8 cellular contexts compared by ENCODE assay signal in the genomic region with DNA sequence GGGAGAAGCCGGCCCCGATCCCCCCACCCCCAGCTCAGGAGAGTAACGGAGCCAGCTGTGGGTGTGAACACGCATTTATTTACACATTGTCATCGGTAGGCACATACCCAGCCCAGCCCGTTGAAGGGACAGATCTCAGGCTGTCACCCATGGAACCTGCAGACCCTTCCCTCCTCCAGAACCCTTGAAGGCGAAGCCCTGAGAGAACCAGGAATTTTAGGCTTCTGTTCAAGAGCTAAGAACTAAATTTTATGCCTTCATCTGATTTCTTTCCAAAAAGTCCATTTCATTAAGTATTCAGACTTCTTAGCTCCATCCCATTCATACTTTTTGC. TPM values are rescaled to one million over a fixed set of nuclear protein-coding genes. Genes with fewer than 3 reads are reported as not detected.
DNase-seq lines count a peak whose midpoint lies in the region; ATAC-seq and TF ChIP-seq lines count a peak whose summit lies in the region.

No MANE protein-coding gene starts in this region.

- peaks cover 10 to 17% (median 14%) of the 10 kb centered on the region in 5 donors for H3K36me3 Mint-ChIP-seq in naive thymus-derived CD4-positive, alpha-beta T cell

- H3K4me3 ChIP-seq in DND-41 (ENCODE audit: low read depth in 1 of 2, low read length in 2 of 2) = peak overlapping the region; percentile 82 to 92
- peak overlapping the region; percentile 39 to 95 (median 95) for H3K4me3 ChIP-seq in mammary epithelial cell (replicated peaks in 1 of 3; ENCODE audit: insufficient read depth in 1 of 3, low read depth in 2 of 3, low read length in 3 of 3)
- H3K4me3 ChIP-seq in naive thymus-derived CD4-positive, alpha-beta T cell (ENCODE audit: low read length) = peak overlapping the region; percentile 73

- H3K4me1 ChIP-seq in DND-41 (ENCODE audit: insufficient read depth, low read length) = peaks cover 56% of the 10 kb centered on the region
- peaks cover 42% of the 10 kb centered on the region for H3K4me1 ChIP-seq in mammary epithelial cell (ENCODE audit: insufficient read depth, low read length)
- H3K4me1 ChIP-seq in naive thymus-derived CD4-positive, alpha-beta T cell (ENCODE audit: control insufficient read depth in 2 of 2, insufficient read depth in 2 of 2, low read length in 2 of 2) = peaks cover 30 to 36% of the 10 kb centered on the region in 2 donors

- H4K20me1 ChIP-seq in DND-41 (ENCODE audit: insufficient read depth, low read length) = peaks cover 4% of the 10 kb centered on the region
- no peaks in the 10 kb centered on the region for H4K20me1 ChIP-seq in mammary epithelial cell (ENCODE audit: insufficient read depth, low read length)

- in situ Hi-C loops in mammary epithelial cell (cut with MboI; ENCODE audit: low sequenced_read_pairs in 2 of 2) = no loop called here

- H3K27me3 Mint-ChIP-seq in naive thymus-derived CD4-positive, alpha-beta T cell = peaks cover 0 to 4% (median 0%) of the 10 kb centered on the region in 5 donors

- TF ChIP-seq CTCF in DND-41 (IDR thresholded peaks at IDR 0.05; ENCODE audit: borderline replicate concordance, extremely low read depth, low read length, poor library complexity, severe bottlenecking) (no peak), mammary epithelial cell (conservative IDR thresholded peaks at IDR 0.05 in 1 of 2, IDR thresholded peaks at IDR 0.05 in 1 of 2; ENCODE audit: extremely low read depth in 1 of 2, insufficient read depth in 1 of 2, low read depth in 1 of 2, low read length in 2 of 2) (no peak)

- CTCF ChIA-PET in mammary epithelial cell (lab: Charles Lee; ENCODE audit: low non-redundant PET) = no interaction called here
- CTCF ChIA-PET in naive thymus-derived CD4-positive, alpha-beta T cell (lab: Charles Lee) = interaction anchor here (0.8 to 5.7 kb wide), 6 partner anchors 27 to 93 kb away, joined by 3 to 40 read pairs (median 8); partner anchors contain the start of genes CD248 and MRPL11

- H3K36me3 ChIP-seq in DND-41 (ENCODE audit: insufficient read depth, low read length) (peaks cover 27% of the 10 kb centered on the region), mammary epithelial cell (ENCODE audit: insufficient read depth, low read length) (peaks cover 12% of the 10 kb centered on the region)
- peaks cover 5 to 31% (median 10%) of the 10 kb centered on the region in 3 experiments for H3K36me3 ChIP-seq in naive thymus-derived CD4-positive, alpha-beta T cell (ENCODE audit: control insufficient read depth in 2 of 3, insufficient read depth in 3 of 3, low read length in 3 of 3)

- BruUV-seq in mammary epithelial cell (replicated peaks; lab: Mats Ljungman, UMichigan) = no TSS peak

- H3K79me2 ChIP-seq in DND-41 (ENCODE audit: insufficient read depth, low read length) = peaks cover 53% of the 10 kb centered on the region
- H3K79me2 ChIP-seq in mammary epithelial cell (ENCODE audit: insufficient read depth, low read length) = peaks cover 49% of the 10 kb centered on the region

- peak overlapping the region; percentile 91 to 98 (median 96) for H3K27ac Mint-ChIP-seq in naive thymus-derived CD4-positive, alpha-beta T cell

- no peaks in the 10 kb centered on the region for H3K27me3 ChIP-seq in DND-41 (ENCODE audit: insufficient read depth, low read length, poor library complexity)
- no peaks in the 10 kb centered on the region for H3K27me3 ChIP-seq in mammary epithelial cell (ENCODE audit: insufficient read depth, low read length)
- no peaks in the 10 kb centered on the region for H3K27me3 ChIP-seq in naive thymus-derived CD4-positive, alpha-beta T cell (ENCODE audit: control insufficient read depth in 2 of 2, insufficient read depth in 2 of 2, low read length in 2 of 2)

- H3K4me1 Mint-ChIP-seq in naive thymus-derived CD4-positive, alpha-beta T cell = peaks cover 25 to 62% (median 52%) of the 10 kb centered on the region in 7 donors

- H3K9ac ChIP-seq in DND-41 (ENCODE audit: low read depth, low read length) (peak overlapping the region; percentile 82), mammary epithelial cell (ENCODE audit: insufficient read depth, low read length) (peak overlapping the region; percentile 70)

- POLR2A ChIA-PET in naive thymus-derived CD4-positive, alpha-beta T cell (lab: Charles Lee) = interaction anchor here (0.6 to 7.8 kb wide), 17 partner anchors 9 to 332 kb away, joined by 3 to 68 read pairs (median 4); partner anchors contain the start of genes CD248, RBM4B, RIN1 and SLC29A2

- H2AFZ ChIP-seq in DND-41 (ENCODE audit: low read depth, low read length) = peak overlapping the region; percentile 85
- peak overlapping the region; percentile 91 for H2AFZ ChIP-seq in mammary epithelial cell (ENCODE audit: low read depth, low read length)

- H3K4me3 Mint-ChIP-seq in naive thymus-derived CD4-positive, alpha-beta T cell = peak overlapping the region; percentile 94 to 98 (median 96)

- peak; percentile 37 for ATAC-seq in DND-41 (ENCODE audit: insufficient read depth, low read depth)
- ATAC-seq in HG03175 (IDR thresholded peaks at IDR 0.05; ENCODE audit: unreplicated experiment) = peak; percentile 15
- peak; percentile 24 for ATAC-seq in naive thymus-derived CD4-positive, alpha-beta T cell
- ATAC-seq in GM19452 (IDR thresholded peaks at IDR 0.05; ENCODE audit: unreplicated experiment) = no peak

- peak overlapping the region; percentile 84 for H3K27ac ChIP-seq in DND-41 (ENCODE audit: low read length)
- peak overlapping the region; percentile 86 for H3K27ac ChIP-seq in mammary epithelial cell (ENCODE audit: insufficient read depth, low read depth, low read length)
- peak overlapping the region; percentile 92 for H3K27ac ChIP-seq in naive thymus-derived CD4-positive, alpha-beta T cell (ENCODE audit: low read depth, low read length)

- DNase-seq in DND-41 = no peak
- DNase-seq in mammary epithelial cell = no peak
- DNase-seq in naive thymus-derived CD4-positive, alpha-beta T cell = no peak
- no peak for DNase-seq in DMS 273 treated with DMSO at 0.1 percent for 48 hours (lab: John Stamatoyannopoulos, UW)
- DNase-seq in NCI-H446 treated with DMSO at 0.1 percent for 48 hours (lab: John Stamatoyannopoulos, UW) = no peak
- no peak for DNase-seq in mesenteric fat pad (ENCODE audit: low spot score)

- 3% methylated on average over 6 of the region's 7 CpGs for WGBS in mammary epithelial cell (ENCODE audit: low coverage, missing lambda C conversion rate)

- H3K9me3 ChIP-seq in DND-41 (ENCODE audit: insufficient read depth, low read length, severe bottlenecking) (no peaks in the 10 kb centered on the region), mammary epithelial cell (replicated peaks; ENCODE audit: insufficient read depth, low read length) (no peaks in the 10 kb centered on the region)
- H3K9me3 ChIP-seq in naive thymus-derived CD4-positive, alpha-beta T cell (ENCODE audit: control insufficient read depth in 2 of 3, low read length in 3 of 3) = no peaks in the 10 kb centered on the region

- H3K9me3 Mint-ChIP-seq in naive thymus-derived CD4-positive, alpha-beta T cell = peaks cover 0 to 10% (median 0%) of the 10 kb centered on the region in 11 donors

- H3K4me2 ChIP-seq in DND-41 (ENCODE audit: insufficient read depth, low read length) = peak overlapping the region; percentile 78
- peak overlapping the region; percentile 97 for H3K4me2 ChIP-seq in mammary epithelial cell (ENCODE audit: insufficient read depth, low read depth, low read length)

- intact Hi-C loops in mammary epithelial cell (cut with micrococcal nuclease) = no loop called here
- intact Hi-C loops in naive thymus-derived CD4-positive, alpha-beta T cell (cut with micrococcal nuclease) = loop anchor here (1.0 to 5.0 kb wide), 11 partner anchors 17 to 1223 kb away; partner anchors contain the start of genes RAB1B (in 2 of the 2), CD248 (in 1 of the 2), FAU (in 1 of the 2) and MRPL49 (in 1 of the 2)

- dilution Hi-C loops in mammary epithelial cell (cut with HindIII; ENCODE audit: low sequenced_read_pairs) = no loop called here

RNA-seq across cellular contexts. Expression of gene BRMS1, which starts 0.4 kb away (rescaled TPM):
- total RNA-seq in mammary epithelial cell (10 to 100 TPM; 56.3 to 69.4 TPM), mesenteric fat pad (31.8 TPM)
- 75.0 TPM for polyA plus RNA-seq in mammary epithelial cell
- polyA minus RNA-seq in mammary epithelial cell = 32.9 TPM
- 10 to 100 TPM; 35.9 to 50.8 (median 48.4) TPM for total RNA-seq in naive thymus-derived CD4-positive, alpha-beta T cell
- 10 to 100 TPM; 56.7 to 73.5 TPM for polyA plus RNA-seq in naive thymus-derived CD4-positive, alpha-beta T cell

RNA-seq across cellular contexts. Expression of gene B4GAT1, which starts 2.1 kb away (rescaled TPM):
- total RNA-seq in mammary epithelial cell (10 to 100 TPM; 10.1 to 15.5 TPM), mesenteric fat pad (16.1 TPM)
- polyA plus RNA-seq in mammary epithelial cell = 11.0 TPM
- 3.0 TPM for polyA minus RNA-seq in mammary epithelial cell
- total RNA-seq in naive thymus-derived CD4-positive, alpha-beta T cell = 10 to 100 TPM in 2 of 5 experiments, 1 to 10 TPM in 3; 2.2 to 11.8 (median 7.6) TPM
- polyA plus RNA-seq in naive thymus-derived CD4-positive, alpha-beta T cell = 10 to 100 TPM; 13.5 to 18.2 TPM

RNA-seq across cellular contexts. Expression of gene RIN1, which starts 9.0 kb away (rescaled TPM):
- 10 to 100 TPM; 28.5 to 75.6 TPM for total RNA-seq in mammary epithelial cell
- polyA plus RNA-seq in mammary epithelial cell = 22.4 TPM
- 25.0 TPM for polyA minus RNA-seq in mammary epithelial cell
- 10 to 100 TPM in 3 of 5 experiments, 1 to 10 TPM in 2; 1.4 to 22.9 (median 12.3) TPM for total RNA-seq in naive thymus-derived CD4-positive, alpha-beta T cell
- 1 to 10 TPM; 2.6 to 9.1 TPM for polyA plus RNA-seq in naive thymus-derived CD4-positive, alpha-beta T cell
- 6.5 TPM for total RNA-seq in mesenteric fat pad

RNA-seq across cellular contexts. Expression of gene SLC29A2, which starts 26.3 kb away (rescaled TPM):
- total RNA-seq in mammary epithelial cell = 1 to 10 TPM; 3.2 to 5.9 TPM
- polyA plus RNA-seq in mammary epithelial cell = 5.2 TPM
- 4.5 TPM for polyA minus RNA-seq in mammary epithelial cell
- total RNA-seq in naive thymus-derived CD4-positive, alpha-beta T cell = 10 to 100 TPM in 3 of 5 experiments, 1 to 10 TPM in 2; 6.0 to 18.9 (median 12.0) TPM
- 1 to 10 TPM; 2.7 to 6.2 TPM for polyA plus RNA-seq in naive thymus-derived CD4-positive, alpha-beta T cell
- total RNA-seq in mesenteric fat pad = 5.9 TPM

RNA-seq across cellular contexts. Expression of gene CD248, which starts 28.4 kb away (rescaled TPM):
- total RNA-seq in mammary epithelial cell (under 1 TPM in 1 of 2 donors, not detected in 1; 0.67 TPM), mesenteric fat pad (810 TPM)
- not detected for polyA plus RNA-seq in mammary epithelial cell
- not detected for polyA minus RNA-seq in mammary epithelial cell
- total RNA-seq in naive thymus-derived CD4-positive, alpha-beta T cell = 1 to 10 TPM in 4 of 5 experiments, under 1 TPM in 1; 0.36 to 4.6 (median 1.8) TPM
- 10 to 100 TPM; 10.6 to 10.9 TPM for polyA plus RNA-seq in naive thymus-derived CD4-positive, alpha-beta T cell
